8 cellular contexts compared by ENCODE assay signal in the genomic region with DNA sequence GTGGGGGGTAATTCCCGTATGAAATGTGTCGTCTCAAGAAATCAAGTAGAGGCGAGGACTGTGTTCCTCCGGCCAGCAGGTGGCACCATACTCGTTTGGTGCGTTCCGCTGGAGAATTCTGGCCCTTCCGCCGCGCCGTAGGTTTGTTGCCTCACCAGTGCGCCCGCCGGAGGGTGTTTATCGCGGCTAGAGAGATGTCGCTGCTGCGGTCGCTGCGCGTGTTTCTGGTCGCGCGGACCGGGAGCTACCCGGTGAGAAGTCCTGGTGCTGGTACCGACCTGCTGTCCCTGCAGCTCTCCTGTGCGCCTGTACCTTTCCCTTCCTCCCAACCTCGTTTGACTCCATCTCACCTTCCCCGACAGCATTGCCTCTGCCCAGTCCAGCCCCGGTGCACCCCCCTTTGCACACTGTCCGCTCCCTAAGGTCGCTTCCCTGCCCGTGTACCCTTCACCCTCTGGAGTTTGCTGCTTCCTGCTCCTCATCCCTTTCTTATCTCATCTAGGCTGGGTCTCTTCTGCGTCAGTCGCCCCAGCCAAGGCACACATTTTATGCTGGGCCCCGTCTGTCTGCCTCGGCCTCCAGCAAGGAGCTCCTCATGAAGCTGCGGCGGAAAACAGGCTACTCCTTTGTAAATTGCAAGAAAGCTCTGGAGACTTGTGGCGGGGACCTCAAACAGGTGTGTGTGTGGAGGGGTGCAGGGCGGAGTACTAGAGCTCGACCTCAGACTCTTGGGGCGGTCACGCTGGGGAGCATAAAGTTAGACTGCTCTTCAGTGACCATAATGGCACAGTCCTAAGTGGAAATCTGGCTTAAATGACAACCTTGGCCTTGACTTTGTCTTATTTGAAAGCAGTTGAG. TPM values are rescaled to one million over a fixed set of nuclear protein-coding genes. Genes with fewer than 3 reads are reported as not detected.
DNase-seq lines count a peak whose midpoint lies in the region; ATAC-seq lines count a peak whose summit lies in the region.

A gene (plus strand): TSS at position 180 of the 858 bp plus-strand sequence. CDS start 15 bp downstream, at position 195.

- WGBS in mesodermal cell (ENCODE audit: insufficient coverage in 2 of 2), 2 experiments = 1% methylated on average over 42 to 43 of the region's 45 CpGs

- peak; percentile 77 for ATAC-seq in GM21360 (IDR thresholded peaks at IDR 0.05; ENCODE audit: unreplicated experiment)

- H3K4me3 ChIP-seq in endocrine pancreas (ENCODE audit: control insufficient read depth, insufficient read depth, low read length) = peak within 1 kb of the TSS; percentile 34
- H3K4me3 ChIP-seq in mesodermal cell (ENCODE audit: extremely low read depth, insufficient read depth, low read length, poor library complexity, severe bottlenecking) = peak within 1 kb of the TSS; percentile 99

- peak within 1 kb of the TSS; percentile 23 for H3K27ac ChIP-seq in mesodermal cell (ENCODE audit: low read depth, low read length, severe bottlenecking)

- no peaks in the 10 kb centered on the region for H3K27me3 ChIP-seq in endocrine pancreas (ENCODE audit: control insufficient read depth, insufficient read depth, low read length)

- H3K9me3 ChIP-seq in endocrine pancreas (ENCODE audit: control insufficient read depth, low read length) = no peaks in the 10 kb centered on the region
- no peaks in the 10 kb centered on the region for H3K9me3 ChIP-seq in mesodermal cell (ENCODE audit: control insufficient read depth, low read length)

- in situ Hi-C loops in Caki2 (cut with HindIII; ENCODE audit: low pct_unique_long_range_greater_than_20kb, low sequenced_read_pairs) = no loop called here

- H3K36me3 ChIP-seq in endocrine pancreas (ENCODE audit: control insufficient read depth, insufficient read depth, low read length) = no peaks in the 10 kb centered on the region
- H3K36me3 ChIP-seq in mesodermal cell (ENCODE audit: control insufficient read depth, insufficient read depth, low read length) = peaks cover 47% of the 10 kb centered on the region

- H3K4me1 ChIP-seq in endocrine pancreas (ENCODE audit: control insufficient read depth, insufficient read depth, low read length) (no peaks in the 10 kb centered on the region), mesodermal cell (ENCODE audit: control insufficient read depth, insufficient read depth, low read length, poor library complexity, severe bottlenecking) (peaks cover 6% of the 10 kb centered on the region)

- DNase-seq in Caki2 (ENCODE audit: low read depth) (peak; percentile 86), HT1080 (ENCODE audit: low read depth) (peak; percentile 84), NOMO-1 (lab: John Stamatoyannopoulos, UW; ENCODE audit: unreplicated experiment in 2 of 2) (peak; percentile 90 to 93)
- peak; percentile 83 to 98 (median 97) for DNase-seq in activated CD8-positive, alpha-beta memory T cell treated with anti-CD3 and anti-CD28 coated beads for 48 hours (ENCODE audit: low read depth in 2 of 3, low spot score in 2 of 3)
- peak; percentile 90 to 92 for DNase-seq in stimulated activated CD8-positive, alpha-beta memory T cell treated with anti-CD3 and anti-CD28 coated beads, Interleukin-15, amount 100 ng/mL, for 4 hours (ENCODE audit: low read depth in 2 of 2)

- peak within 1 kb of the TSS; percentile 89 for H3K9ac ChIP-seq in endocrine pancreas (ENCODE audit: control insufficient read depth, insufficient read depth, low read length)

RNA-seq across cellular contexts. Expression of the gene that starts here (rescaled TPM):
- 25.5 and 49.0 TPM in 2 replicates for total RNA-seq in Caki2 (2014; rRNA removed; shearing (Covaris generic); ENCODE audit: low replicate concordance)
- total RNA-seq in HT1080 (2014; rRNA removed; shearing (Covaris generic)) = 55.0 and 57.6 TPM in 2 replicates
- 33.4 and 46.3 TPM in 2 replicates for polyA plus RNA-seq in HT1080 (2015; cell fraction: cytosol; rRNA removed)
- polyA plus RNA-seq in HT1080 (2015; cell fraction: nucleus; rRNA removed) = 30.0 and 37.5 TPM in 2 replicates
- polyA plus RNA-seq in mesodermal cell (2013, experiment 1 of 2) = 22.6 TPM
- polyA plus RNA-seq in mesodermal cell (2013, experiment 2 of 2) = 21.7 TPM

Comparison
In these comparisons a context has a peak if more than half of its experiments do, and no peak if none do; other contexts are left out.
1. Peak in every context shown above with its lines: DNase-seq, ATAC-seq, H3K4me3 ChIP-seq and H3K27ac ChIP-seq.